ENCODE assay signal across 27 cellular contexts in the genomic region with DNA sequence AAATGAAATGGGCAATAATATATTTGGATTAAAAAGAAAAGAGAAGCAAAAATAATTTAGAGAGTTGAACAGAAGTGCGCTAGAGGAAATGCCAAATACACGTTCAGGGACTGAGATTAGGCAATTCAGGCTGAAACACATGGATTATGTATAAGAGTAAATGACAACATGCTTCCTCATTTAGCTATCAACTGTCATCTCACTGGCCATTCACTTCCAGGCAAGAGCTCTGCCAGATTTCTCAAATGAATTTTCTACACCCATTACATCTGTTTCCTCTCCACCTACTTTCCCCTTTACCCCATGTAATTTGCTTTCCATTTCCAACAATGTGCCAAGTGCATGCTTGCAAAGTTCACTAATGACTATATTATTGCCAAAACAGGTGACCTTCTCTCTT.
A peak's percentile ranks its signal among the peaks of the same experiment; 100 is the strongest.
DNase-seq lines count a peak whose midpoint lies in the region; ATAC-seq and TF ChIP-seq lines count a peak whose summit lies in the region.
"Had no signal": no experiment of that assay in that cellular context is flagged by ENCODE, and none has a peak within 500 bp of the region (broad histone marks: within the 10 kb centered on the region; RNA-seq: fewer than 3 reads in every experiment).

No MANE protein-coding gene starts in this region.

- no peaks in the 10 kb centered on the region for H3K9me3 Mint-ChIP-seq in activated CD8-positive, alpha-beta T cell treated with anti-CD3 and anti-CD28 coated beads for 36 hours
- H3K9me3 Mint-ChIP-seq: activated naive CD4-positive, alpha-beta T cell treated with anti-CD3 and anti-CD28 coated beads for 36 hours; activated T-cell treated with anti-CD3 and anti-CD28 coated beads, Interleukin-2, amount 50 U/mL, for 4 hours; GM23338 had no signal

- CTCF ChIA-PET in activated CD8-positive, alpha-beta T cell treated with anti-CD3 and anti-CD28 coated beads for 36 hours (lab: Charles Lee): no interaction called here

- DNase-seq in Right ventricle myocardium inferior (ENCODE audit: missing footprints) (no peak), cardiac septum (ENCODE audit: low spot score) (no peak), OCI-M1 (lab: John Stamatoyannopoulos, UW) (peak; percentile 81), dermis microvascular lymphatic vessel endothelial cell (ENCODE audit: low read depth in 2 of 2) (peak; percentile 5 to 24), upper lobe of right lung (no peak), esophagus squamous epithelium (lab: John Stamatoyannopoulos, UW) (no peak), activated gamma-delta T cell (lab: John Stamatoyannopoulos, UW) (no peak)
- no peak for DNase-seq in activated CD8-positive, alpha-beta T cell treated with anti-CD3 and anti-CD28 coated beads for 36 hours
- DNase-seq: activated CD4-positive, alpha-beta T cell treated with anti-CD3 and anti-CD28 coated beads for 48 hours; activated naive CD4-positive, alpha-beta T cell treated with anti-CD3 and anti-CD28 coated beads for 36 hours; activated T-cell treated with anti-CD3 and anti-CD28 coated beads, Interleukin-2, amount 50 U/mL, for 4 hours; amygdala; DMS53; GDM1; glutamatergic neuron; kidney glomerular epithelial cell; MM.1S; NCI-H187; NCI-H69; stimulated activated CD4-positive, alpha-beta T cell treated with anti-CD3 and anti-CD28 coated beads, Interleukin-1b, Interleukin-23, amount 100 ng/mL, for 48 hours; T-helper 1 cell; upper lobe of left lung had no signal

- H3K4me1 ChIP-seq in upper lobe of right lung (no peaks in the 10 kb centered on the region), esophagus squamous epithelium (no peaks in the 10 kb centered on the region)
- H3K4me1 ChIP-seq: breast epithelium, prostate gland, upper lobe of left lung had no signal

- no peak overlapping the region for H3K4me3 ChIP-seq in upper lobe of right lung
- H3K4me3 ChIP-seq in esophagus squamous epithelium: no peak overlapping the region
- H3K4me3 ChIP-seq: breast epithelium, coronary artery, GM23338, prostate gland, upper lobe of left lung had no signal

- H3K36me3 Mint-ChIP-seq in activated CD8-positive, alpha-beta T cell treated with anti-CD3 and anti-CD28 coated beads for 36 hours (ENCODE audit: low read depth): no peaks in the 10 kb centered on the region

- H3K27ac ChIP-seq in upper lobe of right lung (no peak overlapping the region), esophagus squamous epithelium (no peak overlapping the region)
- H3K27ac ChIP-seq: breast epithelium, coronary artery, neutrophil, prostate gland, upper lobe of left lung had no signal

- peak; percentile 76 for ATAC-seq in Right ventricle myocardium inferior
- peak; percentile 78 for ATAC-seq in upper lobe of right lung
- ATAC-seq in activated CD8-positive, alpha-beta T cell treated with anti-CD3 and anti-CD28 coated beads for 36 hours: no peak
- ATAC-seq: activated T-cell treated with anti-CD3 and anti-CD28 coated beads, Interleukin-2, amount 50 U/mL, for 4 hours; GM23338 had no signal

- TF ChIP-seq CTCF in upper lobe of right lung (IDR thresholded peaks at IDR 0.05) (no peak), esophagus squamous epithelium (IDR thresholded peaks at IDR 0.05) (no peak)
- TF ChIP-seq CTCF in activated CD8-positive, alpha-beta T cell treated with anti-CD3 and anti-CD28 coated beads for 36 hours (IDR thresholded peaks at IDR 0.05): no peak

- H3K9me3 ChIP-seq in upper lobe of right lung: no peaks in the 10 kb centered on the region
- H3K9me3 ChIP-seq in esophagus squamous epithelium: no peaks in the 10 kb centered on the region
- H3K9me3 ChIP-seq: breast epithelium, neutrophil, prostate gland, upper lobe of left lung had no signal

- H3K27me3 Mint-ChIP-seq in activated CD8-positive, alpha-beta T cell treated with anti-CD3 and anti-CD28 coated beads for 36 hours: no peaks in the 10 kb centered on the region

- H3K27ac Mint-ChIP-seq in activated CD8-positive, alpha-beta T cell treated with anti-CD3 and anti-CD28 coated beads for 36 hours: no peak overlapping the region
- H3K27ac Mint-ChIP-seq: activated naive CD4-positive, alpha-beta T cell treated with anti-CD3 and anti-CD28 coated beads for 36 hours; GM23338 had no signal

- H3K4me3 Mint-ChIP-seq in activated CD8-positive, alpha-beta T cell treated with anti-CD3 and anti-CD28 coated beads for 36 hours: no peak overlapping the region
- H3K4me3 Mint-ChIP-seq: activated naive CD4-positive, alpha-beta T cell treated with anti-CD3 and anti-CD28 coated beads for 36 hours; activated T-cell treated with anti-CD3 and anti-CD28 coated beads, Interleukin-2, amount 50 U/mL, for 4 hours; GM23338 had no signal

- H3K36me3 ChIP-seq in upper lobe of right lung: no peaks in the 10 kb centered on the region
- no peaks in the 10 kb centered on the region for H3K36me3 ChIP-seq in esophagus squamous epithelium
- H3K36me3 ChIP-seq: breast epithelium, neutrophil, prostate gland, upper lobe of left lung had no signal

- H3K27me3 ChIP-seq in upper lobe of right lung (no peaks in the 10 kb centered on the region), esophagus squamous epithelium (no peaks in the 10 kb centered on the region)
- H3K27me3 ChIP-seq: breast epithelium, neutrophil, upper lobe of left lung had no signal

- POLR2A ChIA-PET in activated CD8-positive, alpha-beta T cell treated with anti-CD3 and anti-CD28 coated beads for 36 hours (lab: Charles Lee): no interaction called here

- WGBS in esophagus squamous epithelium, 2 donors: 56 to 64% methylated on average over 2 of the region's 2 CpGs

- no peak for TF ChIP-seq POLR2A in esophagus squamous epithelium (IDR thresholded peaks at IDR 0.05)

- intact Hi-C loops in Right ventricle myocardium inferior (cut with DNase I): no loop called here
- intact Hi-C loops in cardiac septum (cut with DNase I): no loop called here
- intact Hi-C loops in upper lobe of right lung (cut with DNase I): no loop called here
- intact Hi-C loops in esophagus squamous epithelium (cut with DNase I): no loop called here
- intact Hi-C loops in activated CD8-positive, alpha-beta T cell treated with anti-CD3 and anti-CD28 coated beads for 36 hours (cut with micrococcal nuclease): no loop called here

- no peaks in the 10 kb centered on the region for H3K4me1 Mint-ChIP-seq in activated CD8-positive, alpha-beta T cell treated with anti-CD3 and anti-CD28 coated beads for 36 hours (ENCODE audit: low read depth)
- H3K4me1 Mint-ChIP-seq: GM23338 had no signal

Comparison
In these comparisons a context has a peak if more than half of its experiments do, and no peak if none do; other contexts are left out.
1. DNase-seq: peak in OCI-M1 (single experiment) and dermis microvascular lymphatic vessel endothelial cell (2 of 2); none in Right ventricle myocardium inferior (single experiment), cardiac septum (single experiment), upper lobe of right lung (single experiment), esophagus squamous epithelium (single experiment), activated CD8-positive, alpha-beta T cell treated with anti-CD3 and anti-CD28 coated beads for 36 hours (single experiment) and activated gamma-delta T cell (single experiment).